Comparison of ENCODE assay signal across 32 cellular contexts in genomic region chr7:104179178-104179577, GRCh38. TPM values are rescaled to one million over a fixed set of nuclear protein-coding genes. Genes with fewer than 3 reads are reported as not detected.
A peak's percentile ranks its signal among the peaks of the same experiment; 100 is the strongest.
DNase-seq lines count a peak whose midpoint lies in the region; ATAC-seq, FAIRE-seq and TF ChIP-seq lines count a peak whose summit lies in the region.
"Had no signal": no experiment of that assay in that cellular context is flagged by ENCODE, and none has a peak within 500 bp of the region (broad histone marks: within the 10 kb centered on the region; RNA-seq: fewer than 3 reads in every experiment).

No MANE protein-coding gene starts in this region.

- H3K36me3 ChIP-seq in mammary epithelial cell (ENCODE audit: insufficient read depth, low read length) (peaks cover 10% of the 10 kb centered on the region), K562 (ENCODE audit: control insufficient read depth, insufficient read depth, low read length) (peaks cover 63% of the 10 kb centered on the region)

- no peak for ATAC-seq in K562
- no peak for ATAC-seq in HG03139 (IDR thresholded peaks at IDR 0.05; ENCODE audit: unreplicated experiment)
- ATAC-seq in stimulated activated naive B cell treated with anti-CD40 and anti-IgM and Interleukin-4, amounts not matched to agents 10 μg/mL and 1 μg/mL and 100 μg/mL, for 72 hours (replicated peaks): no peak
- ATAC-seq: activated T-helper 17 cell treated with anti-CD3 and anti-CD28 coated beads, Interleukin-2, amount 50 U/mL, for 72 hours; gastroesophageal sphincter; mucosa of descending colon; natural killer cell; psoas muscle had no signal

- H3K9me3 ChIP-seq in mammary epithelial cell (replicated peaks; ENCODE audit: insufficient read depth, low read length) (peaks cover 5% of the 10 kb centered on the region), K562 (replicated peaks; ENCODE audit: control insufficient read depth, insufficient read depth, low read depth, low read length) (no peaks in the 10 kb centered on the region; the same call in 1 of the 2 replicates)
- H3K9me3 ChIP-seq: gastroesophageal sphincter, psoas muscle, tibial nerve had no signal

- TF ChIP-seq RAD21 in K562 (CRISPR knock-in tag; conservative IDR thresholded peaks at IDR 0.05 in 1 of 2, IDR thresholded peaks at IDR 0.05 in 1 of 2): no peak

- H3K9me3 Mint-ChIP-seq in MCF 10A (ENCODE audit: unreplicated experiment): no peaks in the 10 kb centered on the region
- H3K9me3 Mint-ChIP-seq in stimulated activated naive B cell treated with anti-CD40 and anti-IgM and Interleukin-4, amounts not matched to agents 10 μg/mL and 1 μg/mL and 100 μg/mL, for 72 hours: peaks cover 1 to 7% of the 10 kb centered on the region in 2 donors
- H3K9me3 Mint-ChIP-seq: activated T-helper 17 cell treated with anti-CD3 and anti-CD28 coated beads, Interleukin-2, amount 50 U/mL, for 72 hours; natural killer cell had no signal

- no TSS peak for BruUV-seq in MCF 10A (replicated peaks; lab: Mats Ljungman, UMichigan)
- no TSS peak for BruUV-seq in mammary epithelial cell (replicated peaks; lab: Mats Ljungman, UMichigan)
- no TSS peak for BruUV-seq in K562 (replicated peaks; lab: Mats Ljungman, UMichigan)

- CTCF ChIA-PET in MCF 10A (lab: Yijun Ruan, JAX) (no interaction called here), mammary epithelial cell (lab: Charles Lee; ENCODE audit: low non-redundant PET) (no interaction called here), K562 (lab: Yijun Ruan, JAX; ENCODE audit: low intra/inter-chr PET ratio) (no interaction called here)

- no peak overlapping the region for H3K9ac ChIP-seq in mammary epithelial cell (ENCODE audit: insufficient read depth, low read length)
- H3K9ac ChIP-seq in K562 (ENCODE audit: insufficient read depth in 1 of 2, low read depth in 2 of 2, low read length in 2 of 2): no peak overlapping the region
- H3K9ac ChIP-seq: GM23248 had no signal

- H3K79me2 ChIP-seq in mammary epithelial cell (ENCODE audit: insufficient read depth, low read length) (no peaks in the 10 kb centered on the region), K562 (ENCODE audit: control insufficient read depth, insufficient read depth, low read length) (no peaks in the 10 kb centered on the region)
- H3K79me2 ChIP-seq: hepatocyte had no signal

- no peaks in the 10 kb centered on the region for H3K4me1 Mint-ChIP-seq in MCF 10A (ENCODE audit: insufficient read depth, unreplicated experiment)
- no peaks in the 10 kb centered on the region for H3K4me1 Mint-ChIP-seq in stimulated activated naive B cell treated with anti-CD40 and anti-IgM and Interleukin-4, amounts not matched to agents 10 μg/mL and 1 μg/mL and 100 μg/mL, for 72 hours
- H3K4me1 Mint-ChIP-seq: activated T-helper 17 cell treated with anti-CD3 and anti-CD28 coated beads, Interleukin-2, amount 50 U/mL, for 72 hours; natural killer cell had no signal

- H3K4me1 ChIP-seq in mammary epithelial cell (ENCODE audit: insufficient read depth, low read length): no peaks in the 10 kb centered on the region
- peaks cover 3 to 13% of the 10 kb centered on the region in 2 experiments; a peak in 4 of 5 replicates for H3K4me1 ChIP-seq in K562 (replicated peaks in 1 of 2; ENCODE audit: control insufficient read depth in 2 of 2, insufficient read depth in 2 of 2, low read length in 2 of 2)
- H3K4me1 ChIP-seq: psoas muscle, SJSA1 had no signal

- no peaks in the 10 kb centered on the region for H3K27me3 Mint-ChIP-seq in MCF 10A (ENCODE audit: insufficient read depth, unreplicated experiment)
- H3K27me3 Mint-ChIP-seq in stimulated activated naive B cell treated with anti-CD40 and anti-IgM and Interleukin-4, amounts not matched to agents 10 μg/mL and 1 μg/mL and 100 μg/mL, for 72 hours: no peaks in the 10 kb centered on the region
- H3K27me3 Mint-ChIP-seq: activated T-helper 17 cell treated with anti-CD3 and anti-CD28 coated beads, Interleukin-2, amount 50 U/mL, for 72 hours had no signal

- intact Hi-C loops in MCF 10A (cut with micrococcal nuclease): no loop called here
- intact Hi-C loops in mammary epithelial cell (cut with micrococcal nuclease): no loop called here
- intact Hi-C loops in K562 (cut with micrococcal nuclease): no loop called here

- no peak for TF ChIP-seq EP300 in K562 (IDR thresholded peaks at IDR 0.05; ENCODE audit: low read length)

- no peak overlapping the region for H3K4me3 Mint-ChIP-seq in MCF 10A (ENCODE audit: unreplicated experiment)
- H3K4me3 Mint-ChIP-seq in stimulated activated naive B cell treated with anti-CD40 and anti-IgM and Interleukin-4, amounts not matched to agents 10 μg/mL and 1 μg/mL and 100 μg/mL, for 72 hours: no peak overlapping the region
- H3K4me3 Mint-ChIP-seq: activated T-helper 17 cell treated with anti-CD3 and anti-CD28 coated beads, Interleukin-2, amount 50 U/mL, for 72 hours; natural killer cell had no signal

- in situ Hi-C loops in mammary epithelial cell (cut with MboI; ENCODE audit: low sequenced_read_pairs in 2 of 2): loop anchor here in 1 of 2 donors (10.0 kb wide), 1 partner anchor 604 kb away; no protein-coding TSS in a partner anchor
- in situ Hi-C loops in K562 (cut with MboI): loop anchor here (10.0 kb wide), 1 partner anchor 724 kb away; no protein-coding TSS in a partner anchor

- H3K4me2 ChIP-seq in mammary epithelial cell (ENCODE audit: insufficient read depth, low read depth, low read length): no peak overlapping the region
- H3K4me2 ChIP-seq in K562 (ENCODE audit: insufficient read depth, low read length): no peak overlapping the region
- H3K4me2 ChIP-seq: hepatocyte had no signal

- H3K27ac ChIP-seq in mammary epithelial cell (ENCODE audit: insufficient read depth, low read depth, low read length) (no peak overlapping the region), K562 (ENCODE audit: extremely low read depth, low read depth, low read length) (no peak overlapping the region)
- H3K27ac ChIP-seq: brain microvascular endothelial cell, gastroesophageal sphincter, GM23248, hepatocyte, psoas muscle, RWPE1, SJSA1, tibial nerve, VCaP had no signal

- H2AFZ ChIP-seq in mammary epithelial cell (ENCODE audit: low read depth, low read length) (no peak overlapping the region), K562 (ENCODE audit: low read depth, low read length) (no peak overlapping the region)
- H2AFZ ChIP-seq: GM23248, hepatocyte had no signal

- H3K27me3 ChIP-seq in mammary epithelial cell (ENCODE audit: insufficient read depth, low read length) (no peaks in the 10 kb centered on the region), K562 (ENCODE audit: control insufficient read depth in 2 of 2, insufficient read depth in 2 of 2, low read length in 2 of 2) (no peaks in the 10 kb centered on the region)
- H3K27me3 ChIP-seq: brain microvascular endothelial cell, gastroesophageal sphincter, hepatocyte, SJSA1, tibial nerve had no signal

- TF ChIP-seq CTCF in MCF 10A (IDR thresholded peaks at IDR 0.05; ENCODE audit: unreplicated experiment) (no peak), mammary epithelial cell (conservative IDR thresholded peaks at IDR 0.05 in 1 of 2, IDR thresholded peaks at IDR 0.05 in 1 of 2; ENCODE audit: extremely low read depth in 1 of 2, insufficient read depth in 1 of 2, low read depth in 1 of 2, low read length in 2 of 2) (no peak), K562 (IDR thresholded peaks at IDR 0.05 in 2 of 3, conservative IDR thresholded peaks at IDR 0.05 in 1 of 3; ENCODE audit: insufficient read depth in 2 of 3, low read depth in 1 of 3, low read length in 3 of 3) (no peak)

- no peak for FAIRE-seq in K562 (lab: Jason Lieb, UNC)

- H4K20me1 ChIP-seq in mammary epithelial cell (ENCODE audit: insufficient read depth, low read length): no peaks in the 10 kb centered on the region
- no peaks in the 10 kb centered on the region for H4K20me1 ChIP-seq in K562 (replicated peaks; ENCODE audit: control insufficient read depth, insufficient read depth, low read length)

- DNase-seq in MCF 10A (ENCODE audit: unreplicated experiment): peak; percentile 6
- no peak for DNase-seq in mammary epithelial cell
- peak; percentile 60 for DNase-seq in LHCN-M2 (ENCODE audit: low read depth)
- no peak for DNase-seq in K562 (ENCODE audit: extremely low read depth in 1 of 4, low spot score in 3 of 4)
- no peak for DNase-seq in stimulated activated naive B cell treated with anti-CD40 and anti-IgM and Interleukin-4, amounts not matched to agents 10 μg/mL and 1 μg/mL and 100 μg/mL, for 72 hours
- DNase-seq in NCI-H446 treated with DMSO at 0.1 percent for 48 hours (lab: John Stamatoyannopoulos, UW): no peak
- DNase-seq: activated CD4-positive, alpha-beta T cell treated with anti-CD3 and anti-CD28 coated beads for 48 hours; activated naive CD4-positive, alpha-beta T cell treated with anti-CD3 and anti-CD28 coated beads, Interleukin-2, amount 50 U/mL, for 16 hours; amniotic stem cell; brain microvascular endothelial cell; C1 segment of cervical spinal cord; cerebellar nuclear complex; COR-L47; dermis blood vessel endothelial cell; GM23248; KG1; mucosa of descending colon; natural killer cell; NCI-H1436; NCI-H69; psoas muscle; stimulated activated CD4-positive, alpha-beta T cell treated with anti-CD3 and anti-CD28 coated beads, Interleukin-4, amount 100 ng/mL, for 24 hours; T1000 had no signal

- peaks cover 56% of the 10 kb centered on the region for H3K36me3 Mint-ChIP-seq in MCF 10A (ENCODE audit: insufficient read depth, unreplicated experiment)
- peaks cover 31 to 59% of the 10 kb centered on the region in 2 donors for H3K36me3 Mint-ChIP-seq in stimulated activated naive B cell treated with anti-CD40 and anti-IgM and Interleukin-4, amounts not matched to agents 10 μg/mL and 1 μg/mL and 100 μg/mL, for 72 hours

- dilution Hi-C loops in mammary epithelial cell (cut with HindIII; ENCODE audit: low sequenced_read_pairs): no loop called here

- 91% methylated on average over 2 of the region's 2 CpGs for WGBS in mammary epithelial cell (ENCODE audit: low coverage, missing lambda C conversion rate)
- 96% methylated on average over 2 of the region's 2 CpGs for WGBS in K562 (ENCODE audit: insufficient coverage, low coverage, missing lambda C conversion rate)

- no peaks in the 10 kb centered on the region for H3K9me1 ChIP-seq in K562 (ENCODE audit: control insufficient read depth, insufficient read depth, low read length)

- TF ChIP-seq POLR2A in K562 (conservative IDR thresholded peaks at IDR 0.05): no peak

- POLR2A ChIA-PET in MCF 10A (lab: Yijun Ruan, JAX) (no interaction called here), K562 (lab: Yijun Ruan, JAX) (no interaction called here)

- no peak overlapping the region for H3K27ac Mint-ChIP-seq in MCF 10A (ENCODE audit: low read depth, unreplicated experiment)
- no peak overlapping the region for H3K27ac Mint-ChIP-seq in stimulated activated naive B cell treated with anti-CD40 and anti-IgM and Interleukin-4, amounts not matched to agents 10 μg/mL and 1 μg/mL and 100 μg/mL, for 72 hours
- H3K27ac Mint-ChIP-seq: activated T-helper 17 cell treated with anti-CD3 and anti-CD28 coated beads, Interleukin-2, amount 50 U/mL, for 72 hours; natural killer cell had no signal

- H3K4me3 ChIP-seq in mammary epithelial cell (replicated peaks in 1 of 3; ENCODE audit: insufficient read depth in 1 of 3, low read depth in 2 of 3, low read length in 3 of 3): no peak overlapping the region
- H3K4me3 ChIP-seq in K562: no peak overlapping the region
- H3K4me3 ChIP-seq: gastroesophageal sphincter, GM23248, hepatocyte, lung, mucosa of descending colon, psoas muscle, SJSA1, tibial nerve had no signal

RNA-seq across cellular contexts. Expression of gene ORC5, which starts 28.6 kb away (rescaled TPM):
- total RNA-seq in MCF 10A (2022): 25.4 and 34.1 TPM in 2 replicates
- 10 to 100 TPM; 26.2 to 27.2 TPM for total RNA-seq in mammary epithelial cell
- 10.1 TPM for polyA plus RNA-seq in mammary epithelial cell
- polyA minus RNA-seq in mammary epithelial cell: 22.9 TPM
- 32.6 and 33.7 TPM in 2 replicates for total RNA-seq in LHCN-M2 (2014; rRNA removed)
- 10.7 TPM for polyA plus RNA-seq in LHCN-M2 (2012)
- 71.7 and 74.2 TPM in 2 replicates for total RNA-seq in K562 (2011; cell fraction: chromatin; rRNA removed; ENCODE audit: low replicate concordance)
- total RNA-seq in K562 (2011; cell fraction: nucleolus; rRNA removed): 22.4 and 23.2 TPM in 2 replicates
- 35.6 and 44.9 TPM in 2 replicates for total RNA-seq in K562 (2011; cell fraction: nucleoplasm; rRNA removed)
- total RNA-seq in K562 (2014; rRNA removed): 38.2 and 42.0 TPM in 2 replicates
- total RNA-seq in K562 (2014; rRNA removed; fragmentation: Illumina TruSeq; extraction: Trizol): 54.1 and 62.0 TPM in 2 replicates
- total RNA-seq in K562 (2015; rRNA removed; fragmentation: Illumina TruSeq; extraction: Trizol): 52.8 and 57.8 TPM in 2 replicates
- 54.8 and 64.0 TPM in 2 replicates for total RNA-seq in K562 (2021)
- polyA plus RNA-seq in K562 (2011; rRNA removed): 16.6 and 29.8 TPM in 2 replicates
- polyA plus RNA-seq in K562 (2011; cell fraction: cytosol; rRNA removed): 12.1 and 15.0 TPM in 2 replicates
- polyA plus RNA-seq in K562 (2011; cell fraction: nucleus; rRNA removed): 28.3 and 54.1 TPM in 2 replicates
- polyA plus RNA-seq in K562 (2012): 31.5 and 90.8 TPM in 2 replicates
- 65.6 and 72.3 TPM in 2 replicates for polyA plus RNA-seq in K562 (2014; fragmentation: Illumina TruSeq; extraction: Trizol)
- 100 to 1,000 TPM; 125 to 136 TPM for polyA plus RNA-seq in K562 (2014; fragmentation: Nextera tagmentation; extraction: Ambion mirVana)
- 44.7 and 47.1 TPM in 2 replicates for polyA plus RNA-seq in K562 (2014; rRNA removed)
- polyA minus RNA-seq in K562 (2011; rRNA and poly(A)+ RNA removed): 29.6 and 34.7 TPM in 2 replicates
- polyA minus RNA-seq in K562 (2011; cell fraction: cytosol; rRNA and poly(A)+ RNA removed): 9.6 and 21.2 TPM in 2 replicates
- polyA minus RNA-seq in K562 (2011; cell fraction: nucleus; rRNA and poly(A)+ RNA removed): 33.4 and 39.3 TPM in 2 replicates

Comparison
In these comparisons a context has a peak if more than half of its experiments do, and no peak if none do; other contexts are left out.
1. DNase-seq: peak in MCF 10A (single experiment) and LHCN-M2 (single experiment); none in mammary epithelial cell (single experiment), K562 (0 of 4), stimulated activated naive B cell treated with anti-CD40 and anti-IgM and Interleukin-4, amounts not matched to agents 10 μg/mL and 1 μg/mL and 100 μg/mL, for 72 hours (single experiment) and NCI-H446 treated with DMSO at 0.1 percent for 48 hours (single experiment).